In genomic region chr2:149715005-149715592, GRCh38 we compare ENCODE assay signal across 8 cellular contexts.
A peak's percentile ranks its signal among the peaks of the same experiment; 100 is the strongest.
DNase-seq lines count a peak whose midpoint lies in the region; ATAC-seq and TF ChIP-seq lines count a peak whose summit lies in the region.

No MANE protein-coding gene starts in this region.

- peak; percentile 58 to 80 for TF ChIP-seq CTCF in mammary epithelial cell (conservative IDR thresholded peaks at IDR 0.05 in 1 of 2, IDR thresholded peaks at IDR 0.05 in 1 of 2; ENCODE audit: extremely low read depth in 1 of 2, insufficient read depth in 1 of 2, low read depth in 1 of 2, low read length in 2 of 2)
- TF ChIP-seq CTCF in osteoblast (IDR thresholded peaks at IDR 0.05; ENCODE audit: extremely low read depth, low read depth, low read length): peak; percentile 83

- BruUV-seq in mammary epithelial cell (replicated peaks; lab: Mats Ljungman, UMichigan): no TSS peak

- no peak overlapping the region for H3K4me2 ChIP-seq in mammary epithelial cell (ENCODE audit: insufficient read depth, low read depth, low read length)
- H3K4me2 ChIP-seq in osteoblast (ENCODE audit: insufficient read depth, low read length): no peak overlapping the region

- 67% methylated on average over 3 of the region's 3 CpGs for WGBS in mammary epithelial cell (ENCODE audit: low coverage, missing lambda C conversion rate)

- POLR2A ChIA-PET in activated CD4-positive, alpha-beta T cell treated with anti-CD3 and anti-CD28 coated beads, Interleukin-2, amount 10 ng/mL, durations not matched to agents 7 days and 5 days (lab: Charles Lee): no interaction called here

- H3K27ac Mint-ChIP-seq in activated CD4-positive, alpha-beta T cell treated with anti-CD3 and anti-CD28 coated beads, Interleukin-2, amount 10 ng/mL, durations not matched to agents 7 days and 5 days: no peak overlapping the region

- no peak overlapping the region for H3K9ac ChIP-seq in mammary epithelial cell (ENCODE audit: insufficient read depth, low read length)

- no peak overlapping the region for H3K4me3 ChIP-seq in mammary epithelial cell (replicated peaks in 1 of 3; ENCODE audit: insufficient read depth in 1 of 3, low read depth in 2 of 3, low read length in 3 of 3)
- no peak overlapping the region for H3K4me3 ChIP-seq in osteoblast (ENCODE audit: insufficient read depth, low read length)

- H3K4me1 ChIP-seq in mammary epithelial cell (ENCODE audit: insufficient read depth, low read length) (no peaks in the 10 kb centered on the region), osteoblast (ENCODE audit: insufficient read depth, low read length) (no peaks in the 10 kb centered on the region)

- dilution Hi-C loops in mammary epithelial cell (cut with HindIII; ENCODE audit: low sequenced_read_pairs): no loop called here

- H3K79me2 ChIP-seq in mammary epithelial cell (ENCODE audit: insufficient read depth, low read length) (no peaks in the 10 kb centered on the region), osteoblast (ENCODE audit: insufficient read depth, low read length) (no peaks in the 10 kb centered on the region)

- peak; percentile 80 for ATAC-seq in GM18868 (IDR thresholded peaks at IDR 0.05; ENCODE audit: unreplicated experiment)

- no peaks in the 10 kb centered on the region for H3K9me3 Mint-ChIP-seq in activated CD4-positive, alpha-beta T cell treated with anti-CD3 and anti-CD28 coated beads, Interleukin-2, amount 10 ng/mL, durations not matched to agents 7 days and 5 days

- H3K36me3 Mint-ChIP-seq in activated CD4-positive, alpha-beta T cell treated with anti-CD3 and anti-CD28 coated beads, Interleukin-2, amount 10 ng/mL, durations not matched to agents 7 days and 5 days (ENCODE audit: low read depth): no peaks in the 10 kb centered on the region

- CTCF ChIA-PET in mammary epithelial cell (lab: Charles Lee; ENCODE audit: low non-redundant PET): no interaction called here
- CTCF ChIA-PET in activated CD4-positive, alpha-beta T cell treated with anti-CD3 and anti-CD28 coated beads, Interleukin-2, amount 10 ng/mL, durations not matched to agents 7 days and 5 days (lab: Charles Lee): no interaction called here

- H3K27ac ChIP-seq in mammary epithelial cell (ENCODE audit: insufficient read depth, low read depth, low read length) (no peak overlapping the region), osteoblast (ENCODE audit: low read depth, low read length) (no peak overlapping the region)

- H3K36me3 ChIP-seq in mammary epithelial cell (ENCODE audit: insufficient read depth, low read length) (no peaks in the 10 kb centered on the region), osteoblast (ENCODE audit: insufficient read depth, low read length) (no peaks in the 10 kb centered on the region)

- H2AFZ ChIP-seq in mammary epithelial cell (ENCODE audit: low read depth, low read length) (no peak overlapping the region), osteoblast (ENCODE audit: low read length) (no peak overlapping the region)

- H3K27me3 ChIP-seq in mammary epithelial cell (ENCODE audit: insufficient read depth, low read length) (no peaks in the 10 kb centered on the region), osteoblast (ENCODE audit: insufficient read depth, low read length) (no peaks in the 10 kb centered on the region)

- H3K9me3 ChIP-seq in mammary epithelial cell (replicated peaks; ENCODE audit: insufficient read depth, low read length) (no peaks in the 10 kb centered on the region), osteoblast (ENCODE audit: low read depth, low read length) (no peaks in the 10 kb centered on the region)

- no peak overlapping the region for H3K4me3 Mint-ChIP-seq in activated CD4-positive, alpha-beta T cell treated with anti-CD3 and anti-CD28 coated beads, Interleukin-2, amount 10 ng/mL, durations not matched to agents 7 days and 5 days

- H4K20me1 ChIP-seq in mammary epithelial cell (ENCODE audit: insufficient read depth, low read length) (no peaks in the 10 kb centered on the region), osteoblast (ENCODE audit: insufficient read depth, low read length) (no peaks in the 10 kb centered on the region)

- DNase-seq in AML-193 (lab: John Stamatoyannopoulos, UW): peak; percentile 2 to 11
- DNase-seq in LHCN-M2 (ENCODE audit: low read depth): peak; percentile 78
- DNase-seq in mammary epithelial cell: peak; percentile 51
- peak; percentile 34 for DNase-seq in osteoblast (ENCODE audit: insufficient read length, low spot score, missing footprints)
- no peak for DNase-seq in activated CD4-positive, alpha-beta T cell treated with anti-CD3 and anti-CD28 coated beads, Interleukin-2, amount 10 ng/mL, durations not matched to agents 7 days and 5 days
- DNase-seq in KG1 (lab: John Stamatoyannopoulos, UW): no peak
- no peak for DNase-seq in DMS79 (lab: John Stamatoyannopoulos, UW)

- in situ Hi-C loops in mammary epithelial cell (cut with MboI; ENCODE audit: low sequenced_read_pairs in 2 of 2): loop anchor here (10.0 to 25.0 kb wide), 2 partner anchors 103 to 110 kb away; no protein-coding TSS in a partner anchor

- no peaks in the 10 kb centered on the region for H3K4me1 Mint-ChIP-seq in activated CD4-positive, alpha-beta T cell treated with anti-CD3 and anti-CD28 coated beads, Interleukin-2, amount 10 ng/mL, durations not matched to agents 7 days and 5 days

- H3K27me3 Mint-ChIP-seq in activated CD4-positive, alpha-beta T cell treated with anti-CD3 and anti-CD28 coated beads, Interleukin-2, amount 10 ng/mL, durations not matched to agents 7 days and 5 days: no peaks in the 10 kb centered on the region

- intact Hi-C loops in mammary epithelial cell (cut with micrococcal nuclease): loop anchor here (1.0 to 5.0 kb wide), 3 partner anchors 42 to 118 kb away; no protein-coding TSS in a partner anchor

Comparison
In these comparisons a context has a peak if more than half of its experiments do, and no peak if none do; other contexts are left out.
1. DNase-seq: peak in AML-193 (2 of 2), LHCN-M2 (single experiment), mammary epithelial cell (single experiment) and osteoblast (single experiment); none in activated CD4-positive, alpha-beta T cell treated with anti-CD3 and anti-CD28 coated beads, Interleukin-2, amount 10 ng/mL, durations not matched to agents 7 days and 5 days (single experiment), KG1 (single experiment) and DMS79 (single experiment).